ENCODE assay signal across 9 cellular contexts in the genomic region with DNA sequence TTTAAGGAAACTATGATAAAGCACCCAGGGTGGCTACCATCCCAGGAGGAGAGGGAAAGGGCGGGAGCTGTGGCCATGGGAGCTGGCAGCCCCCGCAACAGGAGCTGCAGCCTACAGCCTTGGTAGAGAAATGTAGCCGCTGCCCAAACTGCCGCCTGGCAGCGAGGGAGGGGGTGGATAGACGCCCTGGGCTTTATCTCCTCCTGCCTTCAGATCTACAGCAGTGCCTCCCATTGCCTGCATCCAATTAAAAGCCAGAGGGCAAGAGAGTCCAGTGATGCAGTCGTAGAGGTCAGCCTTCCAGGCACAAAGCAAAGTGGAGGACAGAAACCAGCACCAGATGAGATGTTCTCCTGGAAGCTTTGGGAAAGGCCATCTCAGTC. TPM values are rescaled to one million over a fixed set of nuclear protein-coding genes. Genes with fewer than 3 reads are reported as not detected.
DNase-seq lines count a peak whose midpoint lies in the region; ATAC-seq and TF ChIP-seq lines count a peak whose summit lies in the region.
"Had no signal": no experiment of that assay in that cellular context is flagged by ENCODE, and none has a peak within 500 bp of the region (broad histone marks: within the 10 kb centered on the region; RNA-seq: fewer than 3 reads in every experiment).

No MANE protein-coding gene starts in this region.

- H3K4me1 ChIP-seq in esophagus muscularis mucosa (peaks cover 16 to 22% (median 20%) of the 10 kb centered on the region in 4 donors), PC-9 (replicated peaks; ENCODE audit: insufficient read depth) (peaks cover 9% of the 10 kb centered on the region)

- H3K4me3 ChIP-seq in esophagus muscularis mucosa (peak overlapping the region; percentile 46 to 62 (median 56)), PC-9 (no peak overlapping the region)

- no peak for TF ChIP-seq POLR2A in esophagus muscularis mucosa (IDR thresholded peaks at IDR 0.05; ENCODE audit: low read depth)

- H2AFZ ChIP-seq in PC-9 = no peak overlapping the region

- peak overlapping the region; percentile 20 for H3K4me3 Mint-ChIP-seq in neural crest cell

- CTCF ChIA-PET in PC-9 (lab: Charles Lee) = no interaction called here

- H3K9me3 ChIP-seq in esophagus muscularis mucosa (no peaks in the 10 kb centered on the region), PC-9 (ENCODE audit: insufficient read depth, low read depth) (no peaks in the 10 kb centered on the region)

- no peak overlapping the region for H3K27ac ChIP-seq in esophagus muscularis mucosa (replicated peaks in 1 of 4)
- no peak overlapping the region for H3K27ac ChIP-seq in PC-9

- ATAC-seq in GM18870 (IDR thresholded peaks at IDR 0.05; ENCODE audit: unreplicated experiment) (no peak), HG03521 (IDR thresholded peaks at IDR 0.05; ENCODE audit: unreplicated experiment) (no peak)

- no peaks in the 10 kb centered on the region for H3K9me2 ChIP-seq in PC-9 (ENCODE audit: insufficient read depth)

- H4K20me1 ChIP-seq in PC-9 (ENCODE audit: insufficient read depth) = no peaks in the 10 kb centered on the region

- peaks cover 44% of the 10 kb centered on the region for H3K4me1 Mint-ChIP-seq in neural crest cell

- no peak overlapping the region for H3K4me2 ChIP-seq in PC-9

- H3K36me3 ChIP-seq in esophagus muscularis mucosa (no peaks in the 10 kb centered on the region), PC-9 (ENCODE audit: low read depth) (no peaks in the 10 kb centered on the region)

- H3K27me3 ChIP-seq in esophagus muscularis mucosa (peaks cover 0 to 6% (median 0%) of the 10 kb centered on the region in 4 donors), PC-9 (ENCODE audit: insufficient read depth, low read depth) (no peaks in the 10 kb centered on the region)

- H3K36me3 Mint-ChIP-seq in neural crest cell (ENCODE audit: low read depth) = no peaks in the 10 kb centered on the region

- no TSS peak for BruUV-seq in PC-9 (replicated peaks; lab: Mats Ljungman, UMichigan)

- WGBS in esophagus muscularis mucosa = 75% methylated on average over 4 of the region's 7 CpGs

- POLR2A ChIA-PET in PC-9 (lab: Charles Lee; ENCODE audit: unreplicated experiment) = no interaction called here

- no peaks in the 10 kb centered on the region for H3K79me2 ChIP-seq in PC-9 (ENCODE audit: low read depth)

- no peak for TF ChIP-seq EP300 in esophagus muscularis mucosa (IDR thresholded peaks at IDR 0.05)

- intact Hi-C loops in esophagus muscularis mucosa (cut with DNase I) = no loop called here
- intact Hi-C loops in PC-9 (cut with micrococcal nuclease; ENCODE audit: unreplicated experiment) = no loop called here

- TF ChIP-seq CTCF in esophagus muscularis mucosa (IDR thresholded peaks at IDR 0.05) (no peak), neural crest cell (conservative IDR thresholded peaks at IDR 0.05) (no peak), PC-9 (conservative IDR thresholded peaks at IDR 0.05) (no peak)

- 0 out of 2 replicates have a peak, but pooled peaks cover 4% of the 10 kb centered on the region for H3F3A ChIP-seq in PC-9 (ENCODE audit: insufficient read depth, low read depth)

- H3K9me3 Mint-ChIP-seq in neural crest cell = no peaks in the 10 kb centered on the region

- peak; percentile 14 for DNase-seq in D341Med (ENCODE audit: low spot score)
- peak; percentile 31 for DNase-seq in NCI-H226
- no peak for DNase-seq in esophagus muscularis mucosa (ENCODE audit: extremely low spot score)
- no peak for DNase-seq in neural crest cell (ENCODE audit: low read depth, low spot score)
- no peak for DNase-seq in PC-9
- DNase-seq in KG1 (lab: John Stamatoyannopoulos, UW) = no peak
- DNase-seq: DND-41 had no signal

- peaks cover 3% of the 10 kb centered on the region for H3K27me3 Mint-ChIP-seq in neural crest cell (ENCODE audit: low read depth)

- peak overlapping the region; percentile 92 for H3K27ac Mint-ChIP-seq in neural crest cell (ENCODE audit: unreplicated experiment)

RNA-seq across cellular contexts. Expression of a gene that starts 35.0 kb away (rescaled TPM):
- total RNA-seq in esophagus muscularis mucosa (10 to 100 TPM; 37.3 to 70.1 (median 55.2) TPM), neural crest cell (65.9 and 74.4 TPM in 2 replicates), PC-9 (2021) (37.9 and 46.8 TPM in 2 replicates)

Comparison
In these comparisons a context has a peak if more than half of its experiments do, and no peak if none do; other contexts are left out.
1. DNase-seq: peak in D341Med (single experiment) and NCI-H226 (single experiment); none in esophagus muscularis mucosa (single experiment), neural crest cell (single experiment), PC-9 (0 of 2) and KG1 (single experiment).